Comparison of ENCODE assay signal across 31 cellular contexts in genomic region chrX:94123062-94123461, GRCh38.
"Had no signal": no experiment of that assay in that cellular context is flagged by ENCODE, and none has a peak within 500 bp of the region (broad histone marks: within the 10 kb centered on the region; RNA-seq: fewer than 3 reads in every experiment).

No MANE protein-coding gene starts in this region.

- H3K9me3 ChIP-seq: colonic mucosa, gastroesophageal sphincter, heart left ventricle, lower lobe of right lung, stomach, tibial artery, upper lobe of right lung had no signal

- H2AFZ ChIP-seq: neural progenitor cell, parathyroid adenoma had no signal

- H3K4me3 ChIP-seq: cardiac muscle cell, colonic mucosa, gastroesophageal sphincter, heart left ventricle, lower lobe of right lung, neural progenitor cell, stomach, tibial artery, upper lobe of right lung had no signal

- ATAC-seq: activated naive CD8-positive, alpha-beta T cell treated with anti-CD3 and anti-CD28 coated beads, Interleukin-2, amount 50 U/mL, for 24 hours; activated T-cell treated with anti-CD3 and anti-CD28 coated beads, Interleukin-2, amount 50 U/mL, for 4 hours; activated T-helper 17 cell treated with anti-CD3 and anti-CD28 coated beads, Interleukin-2, amount 50 U/mL, for 72 hours; gastroesophageal sphincter; heart left ventricle; left lobe of liver; lower lobe of right lung; natural killer cell; right cardiac atrium; stimulated activated naive B cell treated with anti-CD40 and anti-IgM and Interleukin-4, amounts not matched to agents 10 μg/mL and 1 μg/mL and 100 μg/mL, for 72 hours; upper lobe of right lung had no signal

- H3K9ac ChIP-seq: neural progenitor cell, parathyroid adenoma had no signal

- DNase-seq: activated CD4-positive, alpha-beta memory T cell treated with anti-CD3 and anti-CD28 coated beads, Interleukin-2, amount 10 ng/mL, durations not matched to agents 7 days and 5 days; activated CD4-positive, alpha-beta T cell treated with anti-CD3 and anti-CD28 coated beads, Interleukin-2, amount 10 ng/mL, durations not matched to agents 7 days and 5 days; activated CD4-positive, CD25-positive, alpha-beta regulatory T cell treated with anti-CD3 and anti-CD28 coated beads, Interleukin-2, amount 50 U/mL, for 72 hours; activated CD8-positive, alpha-beta memory T cell treated with anti-CD3 and anti-CD28 coated beads, Interleukin-2, amount 50 U/mL, for 48 hours; activated naive CD8-positive, alpha-beta T cell treated with anti-CD3 and anti-CD28 coated beads, Interleukin-2, amount 50 U/mL, for 24 hours; activated T-cell treated with anti-CD3 and anti-CD28 coated beads, Interleukin-2, amount 50 U/mL, for 4 hours; cerebellar nuclear complex; colonic mucosa; effector memory CD4-positive, alpha-beta T cell; erythroblast; heart left ventricle; hypothalamus; immature natural killer cell; lower lobe of right lung; mesendoderm; natural killer cell; occipital lobe; stimulated activated CD4-positive, alpha-beta T cell treated with anti-CD3 and anti-CD28 coated beads, Interleukin-15, amount 100 ng/mL, for 24 hours; stimulated activated CD4-positive, alpha-beta T cell treated with anti-CD3 and anti-CD28 coated beads, Interleukin-2, amount 100 ng/mL, for 24 hours; stimulated activated naive B cell treated with anti-CD40 and anti-IgM and Interleukin-4, amounts not matched to agents 10 μg/mL and 1 μg/mL and 100 μg/mL, for 72 hours; stomach; T-helper 9 cell; tibial artery; upper lobe of right lung had no signal

- H3K27me3 ChIP-seq: cardiac muscle cell, colonic mucosa, gastroesophageal sphincter, heart left ventricle, neural progenitor cell, tibial artery, upper lobe of right lung had no signal

- H3K4me2 ChIP-seq: neural progenitor cell had no signal

- H3K79me2 ChIP-seq: parathyroid adenoma had no signal

- H3K4me1 ChIP-seq: colonic mucosa, gastroesophageal sphincter, heart left ventricle, lower lobe of right lung, neural progenitor cell, parathyroid adenoma, stomach, tibial artery, upper lobe of right lung had no signal

- H3K27ac ChIP-seq: cardiac muscle cell, colonic mucosa, gastroesophageal sphincter, heart left ventricle, lower lobe of right lung, neural progenitor cell, parathyroid adenoma, stomach, tibial artery, upper lobe of right lung had no signal

- H3K36me3 ChIP-seq: cardiac muscle cell, colonic mucosa, gastroesophageal sphincter, heart left ventricle, lower lobe of right lung, neural progenitor cell, stomach, tibial artery, upper lobe of right lung had no signal
